Comparison of ENCODE assay signal across 12 cellular contexts in the genomic region with DNA sequence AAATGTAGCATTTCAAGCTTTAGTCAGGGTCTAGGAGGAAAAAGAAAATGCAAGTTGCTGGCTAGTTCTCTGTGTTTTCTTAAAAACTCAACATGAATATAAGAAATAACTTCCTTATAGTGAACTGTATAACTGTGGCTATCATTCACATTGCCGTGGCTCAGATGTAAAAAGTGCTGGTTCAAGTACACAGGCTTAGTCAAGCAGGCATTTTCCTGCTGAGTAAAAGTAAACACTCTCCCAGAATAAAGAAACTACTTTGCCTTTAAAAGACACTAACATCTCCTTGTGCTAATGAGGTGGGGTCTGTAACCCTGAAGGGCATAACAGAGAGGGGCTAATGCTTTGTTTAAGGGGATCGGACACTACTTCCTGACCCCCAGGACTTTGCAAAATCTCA. TPM values are rescaled to one million over a fixed set of nuclear protein-coding genes. Genes with fewer than 3 reads are reported as not detected.
DNase-seq lines count a peak whose midpoint lies in the region; ATAC-seq and TF ChIP-seq lines count a peak whose summit lies in the region.
"Had no signal": no experiment of that assay in that cellular context is flagged by ENCODE, and none has a peak within 500 bp of the region (broad histone marks: within the 10 kb centered on the region; RNA-seq: fewer than 3 reads in every experiment).

No MANE protein-coding gene starts in this region.

- peaks cover 24% of the 10 kb centered on the region for H4K20me1 ChIP-seq in SU-DHL-6 (ENCODE audit: low read depth, low read length)

- TF ChIP-seq CTCF in SU-DHL-6 (IDR thresholded peaks at IDR 0.05; ENCODE audit: insufficient read depth, low read length, poor library complexity, severe bottlenecking) (no peak), epithelial cell of proximal tubule (conservative IDR thresholded peaks at IDR 0.05; ENCODE audit: low read depth, low read length) (no peak), gastrocnemius medialis (IDR thresholded peaks at IDR 0.05 in 4 of 5, conservative IDR thresholded peaks at IDR 0.05 in 1 of 5) (no peak)

- H2AFZ ChIP-seq in SU-DHL-6 (ENCODE audit: low read depth, low read length, severe bottlenecking): no peak overlapping the region
- H2AFZ ChIP-seq: GM23338 had no signal

- peak overlapping the region; percentile 32; the same call in 1 of the 2 replicates for H3K9ac ChIP-seq in SU-DHL-6 (ENCODE audit: low read length)

- no peaks in the 10 kb centered on the region for H3K9me2 ChIP-seq in SU-DHL-6 (replicated peaks; ENCODE audit: insufficient read depth, low read length)

- intact Hi-C loops in activated CD4-positive, alpha-beta T cell treated with anti-CD3 and anti-CD28 coated beads, Interleukin-2, amount 10 ng/mL, durations not matched to agents 24 days and 14 days (cut with micrococcal nuclease): no loop called here
- intact Hi-C loops in gastrocnemius medialis (cut with DNase I; ENCODE audit: low total_unique reads): no loop called here

- H3K27me3 ChIP-seq in SU-DHL-6 (ENCODE audit: low read length) (no peaks in the 10 kb centered on the region), gastrocnemius medialis (no peaks in the 10 kb centered on the region)

- no peaks in the 10 kb centered on the region for H3K27me3 Mint-ChIP-seq in activated CD4-positive, alpha-beta T cell treated with anti-CD3 and anti-CD28 coated beads, Interleukin-2, amount 10 ng/mL, durations not matched to agents 24 days and 14 days

- ATAC-seq in gastrocnemius medialis: no peak
- ATAC-seq: GM23338 had no signal

- H3K4me1 ChIP-seq in gastrocnemius medialis: peaks cover 47 to 52% of the 10 kb centered on the region in 2 donors

- peak overlapping the region; percentile 97 for H3K4me2 ChIP-seq in SU-DHL-6 (ENCODE audit: low read depth, low read length, poor library complexity, severe bottlenecking)
- H3K4me2 ChIP-seq: GM23338 had no signal

- no peak overlapping the region for H3K4me3 ChIP-seq in SU-DHL-6 (ENCODE audit: insufficient read depth, low read length, poor library complexity, severe bottlenecking)
- H3K4me3 ChIP-seq in epithelial cell of proximal tubule (ENCODE audit: low read depth, low read length): peak overlapping the region; percentile 27
- H3K4me3 ChIP-seq in skeletal muscle cell (ENCODE audit: low read depth, low read length): peak overlapping the region; percentile 29
- no peak overlapping the region for H3K4me3 ChIP-seq in gastrocnemius medialis
- H3K4me3 ChIP-seq: GM23338 had no signal

- H3K9me3 ChIP-seq in SU-DHL-6 (ENCODE audit: insufficient read depth, low read length) (no peaks in the 10 kb centered on the region), gastrocnemius medialis (no peaks in the 10 kb centered on the region)

- H3K36me3 Mint-ChIP-seq in activated CD4-positive, alpha-beta T cell treated with anti-CD3 and anti-CD28 coated beads, Interleukin-2, amount 10 ng/mL, durations not matched to agents 24 days and 14 days (ENCODE audit: low read depth): peaks cover 70% of the 10 kb centered on the region

- no peak for TF ChIP-seq POLR2A in gastrocnemius medialis (IDR thresholded peaks at IDR 0.05)

- no peak overlapping the region for H3K27ac Mint-ChIP-seq in activated CD4-positive, alpha-beta T cell treated with anti-CD3 and anti-CD28 coated beads, Interleukin-2, amount 10 ng/mL, durations not matched to agents 24 days and 14 days
- H3K27ac Mint-ChIP-seq: GM23338 had no signal

- H3K4me1 Mint-ChIP-seq in activated CD4-positive, alpha-beta T cell treated with anti-CD3 and anti-CD28 coated beads, Interleukin-2, amount 10 ng/mL, durations not matched to agents 24 days and 14 days: peaks cover 55% of the 10 kb centered on the region

- H3K27ac ChIP-seq in SU-DHL-6 (ENCODE audit: low read depth, low read length) (peak overlapping the region; percentile 9; the same call in 1 of the 2 replicates), gastrocnemius medialis (no peak overlapping the region)

- in situ Hi-C loops in gastrocnemius medialis (cut with MboI; ENCODE audit: low sequenced_read_pairs in 4 of 4): loop anchor here in 1 of 4 donors (25.0 kb wide), 1 partner anchor 342 kb away; the partner anchor contains the start of gene NPEPL1

- H3F3A ChIP-seq in SU-DHL-6 (ENCODE audit: insufficient read depth): peaks cover 39% of the 10 kb centered on the region

- DNase-seq in activated CD4-positive, alpha-beta T cell treated with anti-CD3 and anti-CD28 coated beads, Interleukin-2, amount 10 ng/mL, durations not matched to agents 24 days and 14 days: no peak
- no peak for DNase-seq in activated CD4-positive, alpha-beta T cell treated with anti-CD3 and anti-CD28 coated beads for 1 hour
- no peak for DNase-seq in epithelial cell of proximal tubule (ENCODE audit: low read depth)
- DNase-seq in skeletal muscle cell (ENCODE audit: low read depth): no peak
- no peak for DNase-seq in NCI-H526 treated with DMSO at 0.1 percent for 48 hours (lab: John Stamatoyannopoulos, UW)
- DNase-seq in gastrocnemius medialis: no peak
- no peak for DNase-seq in DMS 273 treated with DMSO at 0.1 percent for 48 hours (lab: John Stamatoyannopoulos, UW)
- DNase-seq: effector CD4-positive, alpha-beta T cell had no signal

- H3K36me3 ChIP-seq in SU-DHL-6 (ENCODE audit: low read length) (peaks cover 55% of the 10 kb centered on the region), gastrocnemius medialis (peaks cover 0 to 64% of the 10 kb centered on the region in 2 donors)

- H3K4me3 Mint-ChIP-seq in activated CD4-positive, alpha-beta T cell treated with anti-CD3 and anti-CD28 coated beads, Interleukin-2, amount 10 ng/mL, durations not matched to agents 24 days and 14 days: peak overlapping the region; percentile 66
- H3K4me3 Mint-ChIP-seq: GM23338 had no signal

- H3K79me2 ChIP-seq in SU-DHL-6 (ENCODE audit: insufficient read depth, low read length): peaks cover 70% of the 10 kb centered on the region

- no peaks in the 10 kb centered on the region for H3K9me3 Mint-ChIP-seq in activated CD4-positive, alpha-beta T cell treated with anti-CD3 and anti-CD28 coated beads, Interleukin-2, amount 10 ng/mL, durations not matched to agents 24 days and 14 days
- H3K9me3 Mint-ChIP-seq: GM23338 had no signal

RNA-seq across cellular contexts. Expression of gene ATP5F1E, which starts 3.3 kb away (rescaled TPM):
- total RNA-seq in activated CD4-positive, alpha-beta T cell treated with anti-CD3 and anti-CD28 coated beads, Interleukin-2, amount 10 ng/mL, durations not matched to agents 24 days and 14 days: 69.9 and 70.9 TPM in 2 replicates
- total RNA-seq in epithelial cell of proximal tubule: 31.9 and 46.4 TPM in 2 replicates
- total RNA-seq in gastrocnemius medialis: 10 to 100 TPM; 27.1 to 38.2 (median 33.7) TPM

RNA-seq across cellular contexts. Expression of gene TUBB1, which starts 9.6 kb away (rescaled TPM):
- not detected in 2 replicates for total RNA-seq in activated CD4-positive, alpha-beta T cell treated with anti-CD3 and anti-CD28 coated beads, Interleukin-2, amount 10 ng/mL, durations not matched to agents 24 days and 14 days
- total RNA-seq in epithelial cell of proximal tubule (not detected in 2 replicates), gastrocnemius medialis (under 1 TPM in 1 of 4 donors, not detected in 3; 0.07 TPM)
- total RNA-seq: GM23338, lung microvascular endothelial cell, NCI-H460 had no signal

RNA-seq across cellular contexts. Expression of gene PRELID3B, which starts 13.8 kb away (rescaled TPM):
- 119 and 123 TPM in 2 replicates for total RNA-seq in activated CD4-positive, alpha-beta T cell treated with anti-CD3 and anti-CD28 coated beads, Interleukin-2, amount 10 ng/mL, durations not matched to agents 24 days and 14 days
- total RNA-seq in epithelial cell of proximal tubule: 75.7 and 76.3 TPM in 2 replicates
- 10 to 100 TPM; 31.6 to 41.3 (median 35.1) TPM for total RNA-seq in gastrocnemius medialis

RNA-seq across cellular contexts. Expression of gene CTSZ, which starts 21.8 kb away (rescaled TPM):
- total RNA-seq in activated CD4-positive, alpha-beta T cell treated with anti-CD3 and anti-CD28 coated beads, Interleukin-2, amount 10 ng/mL, durations not matched to agents 24 days and 14 days: 48.1 and 51.1 TPM in 2 replicates
- total RNA-seq in epithelial cell of proximal tubule (98.1 and 109 TPM in 2 replicates), gastrocnemius medialis (10 to 100 TPM; 25.2 to 58.7 (median 51.9) TPM)

RNA-seq across cellular contexts. Expression of gene NELFCD, which starts 47.8 kb away (rescaled TPM):
- 119 and 120 TPM in 2 replicates for total RNA-seq in activated CD4-positive, alpha-beta T cell treated with anti-CD3 and anti-CD28 coated beads, Interleukin-2, amount 10 ng/mL, durations not matched to agents 24 days and 14 days
- 52.4 and 83.1 TPM in 2 replicates for total RNA-seq in epithelial cell of proximal tubule
- total RNA-seq in gastrocnemius medialis: 10 to 100 TPM; 37.8 to 44.3 (median 40.9) TPM

Comparison
In these comparisons a context has a peak if more than half of its experiments do, and no peak if none do; other contexts are left out.
1. H3K4me3 ChIP-seq: peak in epithelial cell of proximal tubule (single experiment) and skeletal muscle cell (single experiment); none in SU-DHL-6 (single experiment) and gastrocnemius medialis (0 of 4).